8 cellular contexts compared by ENCODE assay signal in genomic region chr12:22046090-22046967, GRCh38. TPM values are rescaled to one million over a fixed set of nuclear protein-coding genes. Genes with fewer than 3 reads are reported as not detected.
DNase-seq lines count a peak whose midpoint lies in the region; ATAC-seq and TF ChIP-seq lines count a peak whose summit lies in the region.

TSS of gene CMAS (plus strand) at chr12:22046218. CDS start at chr12:22046304, 86 bp downstream.

- DNase-seq in AG09309 (ENCODE audit: low read depth) (no peak), NCI-H345 (lab: John Stamatoyannopoulos, UW) (peak; percentile 85), chondrocyte (ENCODE audit: low spot score) (no peak), kidney tubule cell (ENCODE audit: low spot score) (peak; percentile 80)
- peak; percentile 74 to 80 for DNase-seq in activated CD4-positive, alpha-beta T cell treated with anti-CD3 and anti-CD28 coated beads for 24 hours (ENCODE audit: low read depth in 2 of 2)
- DNase-seq in stimulated activated CD4-positive, alpha-beta T cell treated with anti-CD3 and anti-CD28 coated beads, Interleukin-1b, Interleukin-23, amount 100 ng/mL, for 24 hours (ENCODE audit: low read depth in 4 of 4, low spot score in 1 of 4) = peak; percentile 59 to 75 (median 71)

- TF ChIP-seq CTCF in AG09309 (IDR thresholded peaks at IDR 0.05; ENCODE audit: control insufficient read depth, insufficient read depth, low read depth, low read length, missing control alignments) (no peak), chondrocyte (IDR thresholded peaks at IDR 0.05) (no peak)

- ATAC-seq in GM18873 (IDR thresholded peaks at IDR 0.05; ENCODE audit: low FRiP score, unreplicated experiment) = peak; percentile 73
- peak; percentile 88 for ATAC-seq in HG03108 (IDR thresholded peaks at IDR 0.05; ENCODE audit: unreplicated experiment)

- H3K9me3 Mint-ChIP-seq in chondrocyte (ENCODE audit: low read depth) = no peaks in the 10 kb centered on the region

- no peaks in the 10 kb centered on the region for H3K36me3 Mint-ChIP-seq in chondrocyte (ENCODE audit: low read depth)

- H3K4me3 ChIP-seq in AG09309 (ENCODE audit: control insufficient read depth, low read depth, low read length) = peak within 1 kb of the TSS; percentile 92

- H3K27ac Mint-ChIP-seq in chondrocyte (ENCODE audit: unreplicated experiment) = peak within 1 kb of the TSS; percentile 91

- no peaks in the 10 kb centered on the region for H3K27me3 Mint-ChIP-seq in chondrocyte (ENCODE audit: low read depth)

- H3K4me1 Mint-ChIP-seq in chondrocyte (ENCODE audit: low read depth) = peaks cover 22% of the 10 kb centered on the region

- H3K4me3 Mint-ChIP-seq in chondrocyte (ENCODE audit: unreplicated experiment) = peak within 1 kb of the TSS; percentile 91

RNA-seq across cellular contexts. Expression of gene CMAS, which starts in this region (rescaled TPM):
- 26.1 to 28.5 TPM (median 27.0 TPM) in 3 replicates for total RNA-seq in chondrocyte

Comparison
In these comparisons a context has a peak if more than half of its experiments do, and no peak if none do; other contexts are left out.
1. DNase-seq: peak in NCI-H345 (single experiment), activated CD4-positive, alpha-beta T cell treated with anti-CD3 and anti-CD28 coated beads for 24 hours (2 of 2), kidney tubule cell (single experiment) and stimulated activated CD4-positive, alpha-beta T cell treated with anti-CD3 and anti-CD28 coated beads, Interleukin-1b, Interleukin-23, amount 100 ng/mL, for 24 hours (4 of 4); none in AG09309 (single experiment) and chondrocyte (single experiment).